6 cellular contexts compared by ENCODE assay signal in the genomic region with DNA sequence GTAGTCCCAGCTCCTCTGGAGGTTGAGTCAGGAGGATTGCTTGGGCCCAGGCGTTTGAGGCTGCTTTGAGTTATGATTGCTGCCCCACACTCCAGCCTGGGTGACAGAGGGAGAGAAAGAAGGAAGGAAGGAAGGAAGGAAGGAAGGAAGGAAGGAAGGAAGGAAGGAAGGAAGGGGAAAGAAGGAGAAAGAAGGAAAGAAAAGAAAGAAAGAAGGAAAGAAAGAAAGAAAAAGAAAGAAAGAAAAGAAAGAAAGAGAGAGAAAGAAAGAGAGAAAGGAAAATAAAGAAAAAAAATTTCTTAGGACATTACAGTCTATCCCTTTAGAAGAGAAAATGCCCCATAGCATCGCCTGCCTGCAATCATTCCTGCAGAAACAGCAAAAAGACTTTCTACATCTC. TPM values are rescaled to one million over a fixed set of nuclear protein-coding genes. Genes with fewer than 3 reads are reported as not detected.
DNase-seq lines count a peak whose midpoint lies in the region; ATAC-seq, FAIRE-seq and TF ChIP-seq lines count a peak whose summit lies in the region.
"Not testable (repeated sequence)": the region's sequence is repeated elsewhere in the genome, so short reads cannot be mapped to it uniquely, and the experiment has no call there.

No MANE protein-coding gene starts in this region.

- POLR2A ChIA-PET in HEK293 (lab: Yijun Ruan, JAX); K562 (lab: Yijun Ruan, JAX): not testable (repeated sequence)

- H2BK5ac ChIP-seq in trophoblast cell (ENCODE audit: low read depth, low read length, poor library complexity) = not testable (repeated sequence)

- not testable (repeated sequence) for H3K4me1 ChIP-seq in HEK293 (ENCODE audit: control insufficient read depth, insufficient read depth, low read length)
- H3K4me1 ChIP-seq in K562 (replicated peaks in 1 of 2; ENCODE audit: control insufficient read depth in 2 of 2, insufficient read depth in 2 of 2, low read length in 2 of 2) (peaks cover 0 to 11% of the 10 kb centered on the region in 2 experiments; a peak in 3 of 5 replicates), trophoblast cell (ENCODE audit: control insufficient read depth in 1 of 2, insufficient read depth in 2 of 2, low read length in 2 of 2) (peaks cover 9 to 17% of the 10 kb centered on the region in 2 experiments)

- intact Hi-C loops in K562 (cut with micrococcal nuclease); dendritic cell treated with granulocyte-macrophage colony-stimulating factor and Interleukin-4, amounts not matched to agents 40 ng/mL and 50 ng/mL, for 4 days (cut with micrococcal nuclease): not testable (repeated sequence)

- not testable (repeated sequence) for H3K36me3 Mint-ChIP-seq in dendritic cell treated with granulocyte-macrophage colony-stimulating factor and Interleukin-4, amounts not matched to agents 40 ng/mL and 50 ng/mL, for 4 days (ENCODE audit: low read depth)

- peak overlapping the region; percentile 68 for H2BK12ac ChIP-seq in trophoblast cell (ENCODE audit: low read length)

- H3K79me2 ChIP-seq in K562 (ENCODE audit: control insufficient read depth, insufficient read depth, low read length); trophoblast cell (ENCODE audit: control insufficient read depth, insufficient read depth, low read length, poor library complexity): not testable (repeated sequence)

- H2BK120ac ChIP-seq in trophoblast cell (ENCODE audit: insufficient read depth, low read length, poor library complexity) = not testable (repeated sequence)

- WGBS in K562 (ENCODE audit: insufficient coverage, low coverage, missing lambda C conversion rate) = 0% methylated on average over 2 of the region's 2 CpGs
- no CpG with 5 or more reads among the region's 2 CpGs for WGBS in trophoblast cell (ENCODE audit: extremely low coverage, insufficient coverage, insufficient read length)

- H3K4me2 ChIP-seq in K562 (ENCODE audit: insufficient read depth, low read length); trophoblast cell (ENCODE audit: low read length): not testable (repeated sequence)

- not testable (repeated sequence) for TF ChIP-seq EP300 in K562 (IDR thresholded peaks at IDR 0.05; ENCODE audit: low read length)

- not testable (repeated sequence) for H3K23ac ChIP-seq in trophoblast cell (ENCODE audit: low read length)

- H2AFZ ChIP-seq in K562 (ENCODE audit: low read depth, low read length); trophoblast cell (ENCODE audit: insufficient read depth, low read length, poor library complexity): not testable (repeated sequence)

- not testable (repeated sequence) for H3K4me3 ChIP-seq in HEK293 (ENCODE audit: low read depth, low read length); K562; trophoblast cell (ENCODE audit: low read depth, low read length)

- not testable (repeated sequence) for TF ChIP-seq CTCF in HEK293 (tag by site-specific recombination; IDR thresholded peaks at IDR 0.05); K562 (IDR thresholded peaks at IDR 0.05 in 2 of 3, conservative IDR thresholded peaks at IDR 0.05 in 1 of 3; ENCODE audit: insufficient read depth in 2 of 3, low read depth in 1 of 3, low read length in 3 of 3)

- not testable (repeated sequence) for H3K27me3 Mint-ChIP-seq in dendritic cell treated with granulocyte-macrophage colony-stimulating factor and Interleukin-4, amounts not matched to agents 40 ng/mL and 50 ng/mL, for 4 days

- not testable (repeated sequence) for H3K36me3 ChIP-seq in HEK293 (ENCODE audit: control insufficient read depth in 2 of 2, insufficient read depth in 1 of 2, low read length in 2 of 2); K562 (ENCODE audit: control insufficient read depth, insufficient read depth, low read length); trophoblast cell (ENCODE audit: control insufficient read depth in 1 of 2, insufficient read depth in 2 of 2, low read length in 2 of 2)

- H3K79me1 ChIP-seq in trophoblast cell (ENCODE audit: low read length) = not testable (repeated sequence)

- not testable (repeated sequence) for H2AK5ac ChIP-seq in trophoblast cell (ENCODE audit: low read length)

- not testable (repeated sequence) for DNase-seq in K562 (ENCODE audit: extremely low read depth in 1 of 4, low spot score in 3 of 4); trophoblast cell; substantia nigra (lab: John Stamatoyannopoulos, UW)

- ATAC-seq in K562 = not testable (repeated sequence)

- not testable (repeated sequence) for H3K9me3 Mint-ChIP-seq in dendritic cell treated with granulocyte-macrophage colony-stimulating factor and Interleukin-4, amounts not matched to agents 40 ng/mL and 50 ng/mL, for 4 days

- not testable (repeated sequence) for FAIRE-seq in K562 (lab: Jason Lieb, UNC)

- not testable (repeated sequence) for H4K12ac ChIP-seq in trophoblast cell (ENCODE audit: low read depth, low read length)

- H3K4me1 Mint-ChIP-seq in dendritic cell treated with granulocyte-macrophage colony-stimulating factor and Interleukin-4, amounts not matched to agents 40 ng/mL and 50 ng/mL, for 4 days (ENCODE audit: low read depth) = not testable (repeated sequence)

- not testable (repeated sequence) for H3K9me1 ChIP-seq in K562 (ENCODE audit: control insufficient read depth, insufficient read depth, low read length)

- H3K9me3 ChIP-seq in HEK293 (ENCODE audit: control insufficient read depth, insufficient read depth, low read depth, low read length); K562 (replicated peaks; ENCODE audit: control insufficient read depth, insufficient read depth, low read depth, low read length); trophoblast cell (ENCODE audit: insufficient read depth, low read depth, low read length): not testable (repeated sequence)

- not testable (repeated sequence) for TF ChIP-seq RAD21 in K562 (CRISPR knock-in tag; conservative IDR thresholded peaks at IDR 0.05 in 1 of 2, IDR thresholded peaks at IDR 0.05 in 1 of 2)

- H3K4me3 Mint-ChIP-seq in dendritic cell treated with granulocyte-macrophage colony-stimulating factor and Interleukin-4, amounts not matched to agents 40 ng/mL and 50 ng/mL, for 4 days = not testable (repeated sequence)

- not testable (repeated sequence) for H3K4ac ChIP-seq in trophoblast cell (ENCODE audit: low read depth, low read length)

- H3K27ac Mint-ChIP-seq in dendritic cell treated with granulocyte-macrophage colony-stimulating factor and Interleukin-4, amounts not matched to agents 40 ng/mL and 50 ng/mL, for 4 days = peak overlapping the region; percentile 4

- not testable (repeated sequence) for H3K27me3 ChIP-seq in K562 (ENCODE audit: control insufficient read depth in 2 of 2, insufficient read depth in 2 of 2, low read length in 2 of 2); layer of hippocampus (ENCODE audit: control insufficient read depth, insufficient read depth, low read length); trophoblast cell (ENCODE audit: insufficient read depth, low read length)

- H4K8ac ChIP-seq in trophoblast cell (ENCODE audit: low read depth, low read length) = not testable (repeated sequence)

- H3K27ac ChIP-seq in HEK293 (ENCODE audit: extremely low read depth, low read depth, low read length); K562 (ENCODE audit: extremely low read depth, low read depth, low read length); trophoblast cell (ENCODE audit: low read depth, low read length): not testable (repeated sequence)
- H3K27ac ChIP-seq in layer of hippocampus (ENCODE audit: low read depth, low read length) (peak overlapping the region; percentile 89), substantia nigra (ENCODE audit: low read depth, low read length, poor library complexity, severe bottlenecking) (peak overlapping the region; percentile 95)

- CTCF ChIA-PET in HEK293 (lab: Yijun Ruan, JAX); K562 (lab: Yijun Ruan, JAX; ENCODE audit: low intra/inter-chr PET ratio): not testable (repeated sequence)

- H4K91ac ChIP-seq in trophoblast cell (ENCODE audit: low read depth, low read length) = peak overlapping the region; percentile 16

- not testable (repeated sequence) for BruUV-seq in K562 (replicated peaks; lab: Mats Ljungman, UMichigan)

- H4K20me1 ChIP-seq in K562 (replicated peaks; ENCODE audit: control insufficient read depth, insufficient read depth, low read length) = not testable (repeated sequence)

- TF ChIP-seq POLR2A in K562 (conservative IDR thresholded peaks at IDR 0.05) = not testable (repeated sequence)

- H3K9ac ChIP-seq in K562 (ENCODE audit: insufficient read depth in 1 of 2, low read depth in 2 of 2, low read length in 2 of 2); trophoblast cell (ENCODE audit: low read length): not testable (repeated sequence)

- in situ Hi-C loops in K562 (cut with MboI) = not testable (repeated sequence)

- not testable (repeated sequence) for H3K14ac ChIP-seq in trophoblast cell (ENCODE audit: low read length)

- not testable (repeated sequence) for H3K18ac ChIP-seq in trophoblast cell (ENCODE audit: low read length)

TF ChIP-seq in K562, 482 proteins besides CTCF, POLR2A, EP300 and RAD21 (continues in another document):
- TF ChIP-seq OTX1 (CRISPR knock-in tag; IDR thresholded peaks at IDR 0.05) = 0 out of 2 replicates have a peak, but pooled peaks have one; percentile 14

RNA-seq across cellular contexts. Expression of gene SEPTIN7, which starts 44.4 kb away (rescaled TPM):
- total RNA-seq in K562 (2011; cell fraction: chromatin; rRNA removed; ENCODE audit: low replicate concordance) = 21.4 and 78.7 TPM in 2 replicates
- total RNA-seq in K562 (2011; cell fraction: nucleolus; rRNA removed) = 12.5 and 17.6 TPM in 2 replicates
- 33.8 and 59.1 TPM in 2 replicates for total RNA-seq in K562 (2011; cell fraction: nucleoplasm; rRNA removed)
- 94.9 and 106 TPM in 2 replicates for total RNA-seq in K562 (2014; rRNA removed)
- total RNA-seq in K562 (2014; rRNA removed; fragmentation: Illumina TruSeq; extraction: Trizol) = 175 and 205 TPM in 2 replicates
- total RNA-seq in K562 (2015; rRNA removed; fragmentation: Illumina TruSeq; extraction: Trizol) = 148 and 162 TPM in 2 replicates
- 89.6 and 95.0 TPM in 2 replicates for total RNA-seq in K562 (2021)
- polyA plus RNA-seq in K562 (2011; rRNA removed) = 143 and 197 TPM in 2 replicates
- 26.9 and 53.8 TPM in 2 replicates for polyA plus RNA-seq in K562 (2011; cell fraction: cytosol; rRNA removed)
- 18.2 and 37.1 TPM in 2 replicates for polyA plus RNA-seq in K562 (2011; cell fraction: nucleus; rRNA removed)
- 123 and 134 TPM in 2 replicates for polyA plus RNA-seq in K562 (2012)
- polyA plus RNA-seq in K562 (2014; fragmentation: Illumina TruSeq; extraction: Trizol) = 131 and 163 TPM in 2 replicates
- 100 to 1,000 TPM; 267 to 268 TPM for polyA plus RNA-seq in K562 (2014; fragmentation: Nextera tagmentation; extraction: Ambion mirVana)
- polyA plus RNA-seq in K562 (2014; rRNA removed) = 124 and 127 TPM in 2 replicates
- 129 and 141 TPM in 2 replicates for polyA minus RNA-seq in K562 (2011; rRNA and poly(A)+ RNA removed)
- 30.9 and 62.1 TPM in 2 replicates for polyA minus RNA-seq in K562 (2011; cell fraction: cytosol; rRNA and poly(A)+ RNA removed)
- 28.7 and 46.4 TPM in 2 replicates for polyA minus RNA-seq in K562 (2011; cell fraction: nucleus; rRNA and poly(A)+ RNA removed)
- 262 and 267 TPM in 2 replicates for polyA plus RNA-seq in trophoblast cell (2013)
